8 cellular contexts compared by ENCODE assay signal in genomic region chr12:104455594-104456416, GRCh38. TPM values are rescaled to one million over a fixed set of nuclear protein-coding genes. Genes with fewer than 3 reads are reported as not detected.
DNase-seq lines count a peak whose midpoint lies in the region; ATAC-seq, FAIRE-seq and TF ChIP-seq lines count a peak whose summit lies in the region.

No MANE protein-coding gene starts in this region.

- H3K36me3 Mint-ChIP-seq in progenitor cell of endocrine pancreas (ENCODE audit: insufficient read depth): peaks cover 1% of the 10 kb centered on the region

- ATAC-seq in GM18858 (IDR thresholded peaks at IDR 0.05; ENCODE audit: unreplicated experiment): no peak
- no peak for ATAC-seq in HG02763 (IDR thresholded peaks at IDR 0.05; ENCODE audit: unreplicated experiment)

- H3K27me3 Mint-ChIP-seq in progenitor cell of endocrine pancreas: peaks cover 35% of the 10 kb centered on the region

- peak overlapping the region; percentile 95 for H3K4me3 Mint-ChIP-seq in progenitor cell of endocrine pancreas (ENCODE audit: low read depth)

- H3K4me3 ChIP-seq in GM06990 (replicated peaks; ENCODE audit: low read depth, low read length) (peak overlapping the region; percentile 94), SJCRH30 (peak overlapping the region; percentile 91), esophagus squamous epithelium (peak overlapping the region; percentile 62 to 91 (median 74))

- H3K4me1 Mint-ChIP-seq in progenitor cell of endocrine pancreas (ENCODE audit: low read depth): peaks cover 15% of the 10 kb centered on the region

- peak overlapping the region; percentile 94 for H3K27ac Mint-ChIP-seq in progenitor cell of endocrine pancreas

- peak overlapping the region; percentile 67; the same call in 1 of the 2 replicates for H3K27ac ChIP-seq in SJCRH30
- peak overlapping the region; percentile 65 to 92 (median 80) for H3K27ac ChIP-seq in esophagus squamous epithelium

- DNase-seq in GM06990 (ENCODE audit: extremely low read depth, insufficient read length) (no peak), SJCRH30 (peak in 1 of 2 experiments; percentile 8), esophagus squamous epithelium (lab: John Stamatoyannopoulos, UW) (no peak), progenitor cell of endocrine pancreas (ENCODE audit: low spot score, unreplicated experiment) (no peak), GM12891 (ENCODE audit: insufficient read length, low spot score) (no peak), NCI-H146 treated with DMSO at 0.1 percent for 48 hours (lab: John Stamatoyannopoulos, UW; ENCODE audit: unreplicated experiment) (no peak)

- WGBS in esophagus squamous epithelium, 2 donors: 27 to 33% methylated on average over 4 to 6 of the region's 8 CpGs

- H3K36me3 ChIP-seq in GM06990 (ENCODE audit: control insufficient read depth, insufficient read depth, low read length): no peaks in the 10 kb centered on the region
- H3K36me3 ChIP-seq in SJCRH30: 0 out of 2 replicates have a peak, but pooled peaks cover 3% of the 10 kb centered on the region
- no peaks in the 10 kb centered on the region for H3K36me3 ChIP-seq in esophagus squamous epithelium

- H3K4me1 ChIP-seq in SJCRH30 (peaks cover 9% of the 10 kb centered on the region), esophagus squamous epithelium (peaks cover 0 to 62% (median 14%) of the 10 kb centered on the region in 3 donors)

- H3K9me3 ChIP-seq in SJCRH30 (replicated peaks): no peaks in the 10 kb centered on the region; the same call in 1 of the 2 replicates
- H3K9me3 ChIP-seq in esophagus squamous epithelium: no peaks in the 10 kb centered on the region

- H3K27me3 ChIP-seq in GM06990 (replicated peaks; ENCODE audit: control insufficient read depth, insufficient read depth, low read length) (no peaks in the 10 kb centered on the region), SJCRH30 (no peaks in the 10 kb centered on the region), esophagus squamous epithelium (no peaks in the 10 kb centered on the region)

- TF ChIP-seq CTCF in GM06990 (IDR thresholded peaks at IDR 0.05; ENCODE audit: insufficient read depth, low read length, poor library complexity, severe bottlenecking) (no peak), esophagus squamous epithelium (IDR thresholded peaks at IDR 0.05) (no peak), progenitor cell of endocrine pancreas (IDR thresholded peaks at IDR 0.05; ENCODE audit: unreplicated experiment) (no peak)

- H3K9me3 Mint-ChIP-seq in progenitor cell of endocrine pancreas (ENCODE audit: low read depth): no peaks in the 10 kb centered on the region

- TF ChIP-seq POLR2A in esophagus squamous epithelium (IDR thresholded peaks at IDR 0.05) (no peak), GM12891 (IDR thresholded peaks at IDR 0.05; ENCODE audit: low read depth, low read length) (no peak)

- intact Hi-C loops in esophagus squamous epithelium (cut with DNase I): no loop called here

- FAIRE-seq in GM12891 (lab: Jason Lieb, UNC): no peak

TF ChIP-seq in GM12891, 5 proteins besides CTCF, POLR2A, EP300 and RAD21:
- TF ChIP-seq SPI1 (IDR thresholded peaks at IDR 0.05; ENCODE audit: low read depth, low read length) (no peak), POU2F2 (IDR thresholded peaks at IDR 0.05; ENCODE audit: low read depth, low read length) (no peak), PAX5 (IDR thresholded peaks at IDR 0.05; ENCODE audit: insufficient read depth, low read length, severe bottlenecking) (no peak), TAF1 (IDR thresholded peaks at IDR 0.05; ENCODE audit: low read depth, low read length) (no peak), POLR2AphosphoS5 (IDR thresholded peaks at IDR 0.05; ENCODE audit: low read depth, low read length) (no peak)

RNA-seq across cellular contexts. Expression of gene CHST11, which starts 0.9 kb away (rescaled TPM):
- 31.8 and 37.0 TPM in 2 replicates for total RNA-seq in SJCRH30 (2014; rRNA removed; shearing (Covaris generic))
- total RNA-seq in esophagus squamous epithelium (10 to 100 TPM in 2 of 4 donors, 1 to 10 TPM in 2; 6.3 to 12.6 (median 10.3) TPM), progenitor cell of endocrine pancreas (10.5 and 11.4 TPM in 2 replicates)
- polyA plus RNA-seq in GM12891 (2012; ENCODE audit: low read depth, missing spikeins): 9.8 TPM
